Comparison of ENCODE assay signal across 19 cellular contexts in the genomic region with DNA sequence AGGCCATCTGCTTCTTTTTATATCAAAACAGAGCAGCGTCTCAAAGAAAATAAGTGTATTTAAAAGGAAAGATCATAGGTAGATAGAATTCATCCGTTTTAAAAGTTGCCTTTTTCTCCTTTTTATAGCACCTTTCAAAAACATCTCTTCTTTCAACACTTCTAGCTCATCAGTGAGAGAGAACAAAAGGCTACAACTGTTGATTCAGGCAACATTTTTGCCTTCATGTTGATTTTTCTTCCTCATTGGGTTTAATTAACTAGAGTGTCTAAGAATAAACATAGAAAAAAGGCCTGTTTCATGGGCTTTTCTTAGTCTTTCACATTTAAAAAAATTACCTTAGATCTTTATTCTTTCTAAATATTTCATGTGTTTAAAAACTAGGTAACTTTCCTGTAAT. TPM values are rescaled to one million over a fixed set of nuclear protein-coding genes. Genes with fewer than 3 reads are reported as not detected.
A peak's percentile ranks its signal among the peaks of the same experiment; 100 is the strongest.
DNase-seq lines count a peak whose midpoint lies in the region; ATAC-seq, FAIRE-seq and TF ChIP-seq lines count a peak whose summit lies in the region.
"Had no signal": no experiment of that assay in that cellular context is flagged by ENCODE, and none has a peak within 500 bp of the region (broad histone marks: within the 10 kb centered on the region; RNA-seq: fewer than 3 reads in every experiment).

No MANE protein-coding gene starts in this region.

- peaks cover 13% of the 10 kb centered on the region; the same call in 1 of the 2 replicates for H3K27me3 ChIP-seq in HCT116 (ENCODE audit: insufficient read depth, low read length)
- H3K27me3 ChIP-seq in astrocyte (ENCODE audit: insufficient read depth, low read length): no peaks in the 10 kb centered on the region
- H3K27me3 ChIP-seq in skeletal muscle satellite cell (ENCODE audit: control insufficient read depth, insufficient read depth, low read length): no peaks in the 10 kb centered on the region
- H3K27me3 ChIP-seq: cardiac muscle cell had no signal

- H3K36me3 Mint-ChIP-seq in astrocyte (ENCODE audit: low read depth, unreplicated experiment): peaks cover 50% of the 10 kb centered on the region

- H3K36me3 ChIP-seq in HCT116 (ENCODE audit: control insufficient read depth in 1 of 2, insufficient read depth in 2 of 2, low read length in 2 of 2): no peaks in the 10 kb centered on the region
- peaks cover 33% of the 10 kb centered on the region for H3K36me3 ChIP-seq in astrocyte (ENCODE audit: insufficient read depth, low read length)
- H3K36me3 ChIP-seq in kidney (ENCODE audit: control insufficient read depth in 1 of 2, insufficient read depth in 2 of 2, low read length in 2 of 2): peaks cover 4 to 12% of the 10 kb centered on the region in 2 donors
- peaks cover 20% of the 10 kb centered on the region for H3K36me3 ChIP-seq in skeletal muscle satellite cell (ENCODE audit: insufficient read depth, low read length)
- H3K36me3 ChIP-seq: BE2C, cardiac muscle cell had no signal

- intact Hi-C loops in HCT116 (cut with micrococcal nuclease): no loop called here
- intact Hi-C loops in kidney (cut with DNase I): no loop called here

- H3K27me3 Mint-ChIP-seq in astrocyte (ENCODE audit: low read depth, unreplicated experiment): no peaks in the 10 kb centered on the region
- H3K27me3 Mint-ChIP-seq: type B pancreatic cell had no signal

- peaks cover 22% of the 10 kb centered on the region in 2 experiments for H3K4me1 ChIP-seq in HCT116 (ENCODE audit: control insufficient read depth in 1 of 2, insufficient read depth in 2 of 2, low read length in 2 of 2)
- peaks cover 74% of the 10 kb centered on the region for H3K4me1 ChIP-seq in astrocyte (ENCODE audit: insufficient read depth, low read length)
- H3K4me1 ChIP-seq in kidney (ENCODE audit: control insufficient read depth in 1 of 2, insufficient read depth in 1 of 2, low read depth in 1 of 2, low read length in 2 of 2): peaks cover 35 to 41% of the 10 kb centered on the region in 2 donors
- H3K4me1 ChIP-seq in skeletal muscle satellite cell (ENCODE audit: control insufficient read depth, insufficient read depth, low read length): peaks cover 47% of the 10 kb centered on the region
- H3K4me1 ChIP-seq: BE2C had no signal

- no peak overlapping the region for H3K4me3 Mint-ChIP-seq in astrocyte (ENCODE audit: unreplicated experiment)
- H3K4me3 Mint-ChIP-seq: effector memory CD8-positive, alpha-beta T cell; type B pancreatic cell had no signal

- no peak for TF ChIP-seq POLR2A in HCT116 (IDR thresholded peaks at IDR 0.05; ENCODE audit: borderline replicate concordance, extremely low read depth, insufficient read depth, insufficient read length)

- H3K9me3 Mint-ChIP-seq in astrocyte (ENCODE audit: unreplicated experiment): no peaks in the 10 kb centered on the region
- H3K9me3 Mint-ChIP-seq: activated naive CD4-positive, alpha-beta T cell treated with anti-CD3 and anti-CD28 coated beads, Interleukin-2, amount 50 U/mL, for 72 hours; effector memory CD8-positive, alpha-beta T cell had no signal

- no peak for TF ChIP-seq CTCF in HCT116 (IDR thresholded peaks at IDR 0.05 in 2 of 3, conservative IDR thresholded peaks at IDR 0.05 in 1 of 3; ENCODE audit: borderline replicate concordance in 1 of 3, insufficient read depth in 1 of 3, low read depth in 2 of 3, low read length in 2 of 3)
- TF ChIP-seq CTCF in astrocyte (IDR thresholded peaks at IDR 0.05; ENCODE audit: insufficient read depth, low read depth, low read length): no peak
- no peak for TF ChIP-seq CTCF in kidney (IDR thresholded peaks at IDR 0.05; ENCODE audit: borderline replicate concordance, extremely low read depth, insufficient read depth)

- H3K4me1 Mint-ChIP-seq in astrocyte (ENCODE audit: low read depth, unreplicated experiment): peaks cover 75% of the 10 kb centered on the region

- H4K20me1 ChIP-seq in HCT116 (ENCODE audit: insufficient read depth): no peaks in the 10 kb centered on the region
- peaks cover 21% of the 10 kb centered on the region for H4K20me1 ChIP-seq in astrocyte (ENCODE audit: insufficient read depth, low read length)

- H3K4me2 ChIP-seq in HCT116 (ENCODE audit: low read length) (peak overlapping the region; percentile 65), astrocyte (ENCODE audit: low read length) (peak overlapping the region; percentile 76), skeletal muscle satellite cell (ENCODE audit: low read length) (peak overlapping the region; percentile 47)

- CTCF ChIA-PET in HCT116 (lab: Charles Lee): no interaction called here

- H3K79me2 ChIP-seq in HCT116 (ENCODE audit: insufficient read depth, low read length) (no peaks in the 10 kb centered on the region), astrocyte (ENCODE audit: insufficient read depth, low read length) (peaks cover 89% of the 10 kb centered on the region)

- no peak for TF ChIP-seq RAD21 in HCT116 (IDR thresholded peaks at IDR 0.05; ENCODE audit: low read depth)

- 0 out of 2 replicates have a peak overlapping the region, but pooled peaks have one; percentile 1 for H3K9ac ChIP-seq in HCT116 (ENCODE audit: low read length)
- peak overlapping the region; percentile 70 for H3K9ac ChIP-seq in astrocyte (ENCODE audit: low read length)
- H3K9ac ChIP-seq in kidney (ENCODE audit: low read length in 2 of 2): no peak overlapping the region
- peak overlapping the region; percentile 18 for H3K9ac ChIP-seq in skeletal muscle satellite cell (ENCODE audit: low read depth, low read length)

- RAD21 ChIA-PET in HCT116 (lab: Charles Lee; ENCODE audit: low non-redundant PET in 1 of 2, low total read pairs in 2 of 2, uncharacterized antibody in 2 of 2, unreplicated experiment in 2 of 2): no interaction called here

- DNase-seq in HCT116 (ENCODE audit: low read depth, low spot score) (no peak), astrocyte (ENCODE audit: low read depth) (no peak), kidney (no peak), ureter (ENCODE audit: low spot score) (no peak), midbrain (lab: John Stamatoyannopoulos, UW) (no peak), Kasumi-1 (lab: John Stamatoyannopoulos, UW) (no peak)
- DNase-seq: activated CD4-positive, alpha-beta T cell treated with anti-CD3 and anti-CD28 coated beads for 4 hours; BE2C; DMS79; effector memory CD8-positive, alpha-beta T cell; NCI-H2107; NCI-H82; T-helper 9 cell had no signal

- POLR2A ChIA-PET in HCT116 (lab: Charles Lee): no interaction called here

- no peaks in the 10 kb centered on the region for H3K9me3 ChIP-seq in HCT116 (ENCODE audit: control insufficient read depth in 1 of 2, insufficient read depth in 1 of 2, low read depth in 1 of 2, low read length in 2 of 2)
- no peaks in the 10 kb centered on the region for H3K9me3 ChIP-seq in astrocyte (ENCODE audit: insufficient read depth, low read depth, low read length)
- H3K9me3 ChIP-seq in kidney (ENCODE audit: control insufficient read depth in 1 of 2, low read length in 2 of 2): no peaks in the 10 kb centered on the region
- no peaks in the 10 kb centered on the region for H3K9me3 ChIP-seq in skeletal muscle satellite cell (replicated peaks; ENCODE audit: low read length)
- H3K9me3 ChIP-seq: BE2C had no signal

- ATAC-seq in HCT116 (no peak), GM21723 (IDR thresholded peaks at IDR 0.05; ENCODE audit: unreplicated experiment) (no peak)
- ATAC-seq: effector memory CD8-positive, alpha-beta T cell had no signal

- peak overlapping the region; percentile 29 for H2AFZ ChIP-seq in HCT116 (ENCODE audit: low read depth, low read length, poor library complexity, severe bottlenecking)
- H2AFZ ChIP-seq in astrocyte (ENCODE audit: low read depth, low read length): no peak overlapping the region

- FAIRE-seq in astrocyte (lab: Jason Lieb, UNC) (no peak), kidney (lab: Jason Lieb, UNC) (no peak)
- FAIRE-seq: H1 had no signal

- no peaks in the 10 kb centered on the region for H3K9me2 ChIP-seq in HCT116 (ENCODE audit: insufficient read depth)

- H3K27ac ChIP-seq in HCT116 (ENCODE audit: low read depth, low read length): 0 out of 2 replicates have a peak overlapping the region, but pooled peaks have one; percentile 63
- H3K27ac ChIP-seq in astrocyte (ENCODE audit: low read depth, low read length): peak overlapping the region; percentile 95
- H3K27ac ChIP-seq in kidney (ENCODE audit: low read depth in 2 of 2, low read length in 2 of 2): peak overlapping the region; percentile 67 to 69
- H3K27ac ChIP-seq: cardiac muscle cell had no signal

- peak overlapping the region; percentile 96 for H3K27ac Mint-ChIP-seq in astrocyte (ENCODE audit: unreplicated experiment)
- H3K27ac Mint-ChIP-seq: effector memory CD8-positive, alpha-beta T cell; type B pancreatic cell had no signal

- peak overlapping the region in 1 of 2 experiments; percentile 38; a peak in 2 of 4 replicates for H3K4me3 ChIP-seq in HCT116 (replicated peaks in 1 of 2; ENCODE audit: low read depth in 1 of 2, low read length in 2 of 2)
- H3K4me3 ChIP-seq in astrocyte (ENCODE audit: insufficient read depth, low read depth, low read length): no peak overlapping the region
- no peak overlapping the region for H3K4me3 ChIP-seq in kidney (ENCODE audit: low read length in 2 of 2)
- H3K4me3 ChIP-seq in skeletal muscle satellite cell (ENCODE audit: low read length): no peak overlapping the region
- H3K4me3 ChIP-seq: cardiac muscle cell had no signal

- BruUV-seq in HCT116 (replicated peaks; lab: Mats Ljungman, UMichigan): no TSS peak

TF ChIP-seq in HCT116, 20 proteins besides CTCF, POLR2A, EP300 and RAD21:
- no peak for TF ChIP-seq EGR1 (IDR thresholded peaks at IDR 0.05; ENCODE audit: low read depth)
- TF ChIP-seq JUND (IDR thresholded peaks at IDR 0.05): no peak
- TF ChIP-seq, protein P1, sequence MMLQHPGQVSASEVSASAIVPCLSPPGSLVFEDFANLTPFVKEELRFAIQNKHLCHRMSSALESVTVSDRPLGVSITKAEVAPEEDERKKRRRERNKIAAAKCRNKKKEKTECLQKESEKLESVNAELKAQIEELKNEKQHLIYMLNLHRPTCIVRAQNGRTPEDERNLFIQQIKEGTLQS (IDR thresholded peaks at IDR 0.05): no peak
- no peak for TF ChIP-seq TCF7L2 (IDR thresholded peaks at IDR 0.05; ENCODE audit: borderline replicate concordance, extremely low read depth, insufficient read depth, insufficient read length)
- no peak for TF ChIP-seq EZH2phosphoT487 (IDR thresholded peaks at IDR 0.05; ENCODE audit: borderline replicate concordance)

RNA-seq across cellular contexts. Expression of a gene that starts 13.6 kb away (rescaled TPM):
- 1.6 TPM for total RNA-seq in HCT116 (2021; ENCODE audit: unreplicated experiment)
- 0.12 TPM in 1 of 2 replicates, not detected in the other for polyA plus RNA-seq in HCT116 (2012)
- 1,414 and 1,647 TPM in 2 replicates for total RNA-seq in astrocyte
- total RNA-seq in kidney: 265 TPM
- 126 TPM for polyA plus RNA-seq in kidney (ENCODE audit: insufficient read depth, low read depth, low replicate concordance)
- 75.5 and 113 TPM in 2 replicates for total RNA-seq in skeletal muscle satellite cell (2012; rRNA removed)
- total RNA-seq in ureter: 227 TPM

RNA-seq across cellular contexts. Expression of a gene that starts 13.7 kb away (rescaled TPM):
- 0.57 TPM for total RNA-seq in HCT116 (2021; ENCODE audit: unreplicated experiment)
- 0.04 TPM in 1 of 2 replicates, not detected in the other for polyA plus RNA-seq in HCT116 (2012)
- total RNA-seq in astrocyte: 2,489 and 3,103 TPM in 2 replicates
- total RNA-seq in kidney: 218 TPM
- 53.0 TPM for polyA plus RNA-seq in kidney (ENCODE audit: insufficient read depth, low read depth, low replicate concordance)
- total RNA-seq in skeletal muscle satellite cell (2012; rRNA removed): 112 and 149 TPM in 2 replicates
- total RNA-seq in ureter: 144 TPM

Comparison
In these comparisons a context has a peak if more than half of its experiments do, and no peak if none do; other contexts are left out.
1. H3K9ac ChIP-seq: peak in HCT116 (single experiment), astrocyte (single experiment) and skeletal muscle satellite cell (single experiment); none in kidney (0 of 2).
2. RNA of a gene that starts 13.6 kb away (total RNA-seq): 1,414 to 1,647 TPM in astrocyte, 265 TPM in kidney (single experiment) and 227 TPM in ureter (single experiment); 1.6 TPM in HCT116 (single experiment); every median in the first group is over 10 times any median in the second.
3. RNA of a gene that starts 13.7 kb away (total RNA-seq): 2,489 to 3,103 TPM in astrocyte, 218 TPM in kidney (single experiment) and 144 TPM in ureter (single experiment); 0.57 TPM in HCT116 (single experiment); every median in the first group is over 10 times any median in the second.
4. Peak in every context shown above with its lines, with median percentiles within 50 percentile points of each other: H3K27ac ChIP-seq and H3K4me2 ChIP-seq.